Comparison of ENCODE assay signal across 30 cellular contexts in genomic region chr4:27887646-27888045, GRCh38.
"Had no signal": no experiment of that assay in that cellular context is flagged by ENCODE, and none has a peak within 500 bp of the region (broad histone marks: within the 10 kb centered on the region; RNA-seq: fewer than 3 reads in every experiment).

No MANE protein-coding gene starts in this region.

- DNase-seq: activated B cell treated with CpG ODN at 0.5 μM for 24 hours; activated CD4-positive, alpha-beta memory T cell treated with anti-CD3 and anti-CD28 coated beads for 36 hours; activated CD4-positive, alpha-beta T cell treated with anti-CD3 and anti-CD28 coated beads for 4 hours; activated CD4-positive, alpha-beta T cell treated with anti-CD3 and anti-CD28 coated beads, Interleukin-2, amount 10 ng/mL, durations not matched to agents 24 days and 14 days; activated CD4-positive, alpha-beta T cell treated with anti-CD3 and anti-CD28 coated beads, Interleukin-2, amount 50 U/mL, for 1 hour; activated CD4-positive, alpha-beta T cell treated with anti-CD3 and anti-CD28 coated beads, Interleukin-2, amount 50 U/mL, for 4 hours; activated CD4-positive, CD25-positive, alpha-beta regulatory T cell treated with anti-CD3 and anti-CD28 coated beads, Interleukin-2, amount 50 U/mL, for 72 hours; activated CD8-positive, alpha-beta memory T cell treated with anti-CD3 and anti-CD28 coated beads, Interleukin-2, amount 50 U/mL, for 4 hours; activated CD8-positive, alpha-beta T cell treated with anti-CD3 and anti-CD28 coated beads for 36 hours; activated effector memory CD4-positive, alpha-beta T cell treated with Interleukin-2 at 50 U/mL for 16 hours; activated gamma-delta T cell; activated naive CD4-positive, alpha-beta T cell treated with anti-CD3 and anti-CD28 coated beads, Interleukin-2, amount 10 ng/mL, durations not matched to agents 7 days and 5 days; activated naive CD4-positive, alpha-beta T cell treated with Interleukin-2 at 50 U/mL for 16 hours; activated naive CD8-positive, alpha-beta T cell treated with anti-CD3 and anti-CD28 coated beads, Interleukin-2, amount 10 ng/mL, durations not matched to agents 7 days and 5 days; activated naive CD8-positive, alpha-beta T cell treated with anti-CD3 and anti-CD28 coated beads, Interleukin-2, amount 50 U/mL, for 24 hours; activated T-cell treated with anti-CD3 and anti-CD28 coated beads for 4 hours; activated T-cell treated with anti-CD3 and anti-CD28 coated beads, Interleukin-2, amount 50 U/mL, for 1 hour; activated T-cell treated with anti-CD3 and anti-CD28 coated beads, Interleukin-2, amount 50 U/mL, for 4 hours; activated T-cell treated with anti-CD3 and anti-CD28 coated beads, Interleukin-2, amount 50 U/mL, for 72 hours; adrenal gland; amygdala; anterior cingulate cortex; caudate nucleus; cerebellar nuclear complex; SW 1271; T-cell; T-helper 17 cell had no signal

- H3K27ac ChIP-seq: adrenal gland, ascending aorta, cardiac muscle cell, VCaP had no signal

- H3K4me1 ChIP-seq: adrenal gland, ascending aorta had no signal

- H3K27me3 ChIP-seq: adrenal gland, ascending aorta, cardiac muscle cell had no signal

- H3K4me3 ChIP-seq: adrenal gland, ascending aorta, cardiac muscle cell had no signal

- H3K36me3 ChIP-seq: adrenal gland, ascending aorta, cardiac muscle cell had no signal

- H3K9me3 ChIP-seq: adrenal gland, ascending aorta had no signal
